In genomic region chr6:28747083-28747630, GRCh38 we compare ENCODE assay signal across 1 cellular context.
TF ChIP-seq lines count a peak whose summit lies in the region.

No MANE protein-coding gene starts in this region.

TF ChIP-seq in SK-N-SH, 30 proteins besides CTCF, POLR2A, EP300 and RAD21 (continued from another document):
- TF ChIP-seq FOXM1 (IDR thresholded peaks at IDR 0.05; ENCODE audit: low read depth) (no peak), USF2 (IDR thresholded peaks at IDR 0.05; ENCODE audit: borderline replicate concordance, low read depth, low read length) (no peak), MAX (IDR thresholded peaks at IDR 0.05; ENCODE audit: low read depth) (no peak), FOXJ3 (CRISPR knock-in tag; IDR thresholded peaks at IDR 0.05) (no peak), NFIC (IDR thresholded peaks at IDR 0.05; ENCODE audit: borderline replicate concordance) (no peak), YY1 (IDR thresholded peaks at IDR 0.05; ENCODE audit: low read depth) (no peak), CHD2 (IDR thresholded peaks at IDR 0.05; ENCODE audit: low read length, partially characterized antibody) (no peak), MEF2A (IDR thresholded peaks at IDR 0.05; ENCODE audit: borderline replicate concordance, low read depth) (no peak)
